9 cellular contexts compared by ENCODE assay signal in the genomic region with DNA sequence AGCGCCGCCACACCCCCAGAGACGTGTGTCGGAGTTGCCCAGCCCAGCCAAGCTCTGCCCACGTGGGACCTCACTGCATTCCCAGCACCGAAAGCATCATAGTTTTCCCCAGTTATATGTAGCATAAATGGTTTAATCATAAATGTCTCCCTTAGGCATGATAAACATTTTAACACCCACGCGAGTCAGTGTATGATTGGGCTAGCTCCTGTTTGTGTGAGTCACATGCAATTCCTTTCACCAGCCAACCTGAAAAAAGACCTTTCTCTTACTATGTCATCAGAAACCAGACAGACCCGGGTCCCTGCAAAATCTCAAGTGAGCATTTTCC. TPM values are rescaled to one million over a fixed set of nuclear protein-coding genes. Genes with fewer than 3 reads are reported as not detected.
DNase-seq lines count a peak whose midpoint lies in the region; ATAC-seq and TF ChIP-seq lines count a peak whose summit lies in the region.
"Had no signal": no experiment of that assay in that cellular context is flagged by ENCODE, and none has a peak within 500 bp of the region (broad histone marks: within the 10 kb centered on the region; RNA-seq: fewer than 3 reads in every experiment).

No MANE protein-coding gene starts in this region.

- H3K27ac ChIP-seq in body of pancreas (peak overlapping the region; percentile 49 to 70 (median 54)), subcutaneous abdominal adipose tissue (ENCODE audit: low read depth, low read length) (peak overlapping the region; percentile 71)
- H3K27ac ChIP-seq: VCaP had no signal

- peak overlapping the region in 2 of 5 donors; percentile 20 to 21 for H3K9ac ChIP-seq in subcutaneous abdominal adipose tissue (ENCODE audit: low read length in 5 of 5)

- WGBS in body of pancreas, 2 donors = 70 to 75% methylated on average over 9 of the region's 9 CpGs

- no peaks in the 10 kb centered on the region for H3K9me3 ChIP-seq in body of pancreas
- no peaks in the 10 kb centered on the region for H3K9me3 ChIP-seq in subcutaneous abdominal adipose tissue (ENCODE audit: control insufficient read depth in 5 of 5, low read length in 5 of 5)

- peaks cover 24% of the 10 kb centered on the region for H3K4me1 ChIP-seq in body of pancreas
- H3K4me1 ChIP-seq in subcutaneous abdominal adipose tissue (ENCODE audit: control insufficient read depth in 5 of 5, insufficient read depth in 5 of 5, low read length in 5 of 5) = peaks cover 5 to 32% (median 27%) of the 10 kb centered on the region in 5 donors

- H3K27me3 ChIP-seq in body of pancreas (no peaks in the 10 kb centered on the region), subcutaneous abdominal adipose tissue (ENCODE audit: control insufficient read depth in 5 of 5, insufficient read depth in 4 of 5, low read length in 5 of 5) (no peaks in the 10 kb centered on the region)

- no peak overlapping the region for H3K4me3 ChIP-seq in body of pancreas
- H3K4me3 ChIP-seq in subcutaneous abdominal adipose tissue (ENCODE audit: low read depth in 1 of 5, low read length in 5 of 5) = no peak overlapping the region

- intact Hi-C loops in body of pancreas (cut with DNase I) = no loop called here

- no peak for ATAC-seq in body of pancreas

- TF ChIP-seq CTCF in body of pancreas (IDR thresholded peaks at IDR 0.05) = no peak

- DNase-seq in LHCN-M2 (ENCODE audit: low read depth) (peak; percentile 36), body of pancreas (no peak), kidney glomerular epithelial cell (lab: John Stamatoyannopoulos, UW) (peak; percentile 77), globus pallidus (ENCODE audit: low spot score) (no peak), NCI-H1105 treated with DMSO at 0.1 percent for 48 hours (lab: John Stamatoyannopoulos, UW) (no peak), DMS53 treated with DMSO at 0.1 percent for 48 hours (lab: John Stamatoyannopoulos, UW; ENCODE audit: unreplicated experiment) (no peak)

- H3K36me3 ChIP-seq in body of pancreas (replicated peaks in 1 of 2; ENCODE audit: insufficient read depth in 1 of 2, low read depth in 2 of 2) (peaks cover 0 to 21% of the 10 kb centered on the region in 2 donors), subcutaneous abdominal adipose tissue (ENCODE audit: control insufficient read depth in 5 of 5, insufficient read depth in 5 of 5, low read length in 5 of 5) (peaks cover 0 to 52% (median 47%) of the 10 kb centered on the region in 5 donors)

- no peak for TF ChIP-seq POLR2A in body of pancreas (IDR thresholded peaks at IDR 0.05)

RNA-seq across cellular contexts. Expression of a gene that starts 9.2 kb away (rescaled TPM):
- total RNA-seq in LHCN-M2 (2014; rRNA removed) (26.1 and 30.1 TPM in 2 replicates), body of pancreas (10 to 100 TPM; 33.5 to 80.8 TPM)
- 8.9 TPM for polyA plus RNA-seq in LHCN-M2 (2012)

RNA-seq across cellular contexts. Expression of a gene that starts 13.3 kb away (rescaled TPM):
- not detected in 2 replicates for total RNA-seq in LHCN-M2 (2014; rRNA removed)
- not detected for polyA plus RNA-seq in LHCN-M2 (2012)
- total RNA-seq in body of pancreas = 1 to 10 TPM in 1 of 2 donors, not detected in 1; 4.0 TPM
- total RNA-seq: posterior vena cava had no signal

RNA-seq across cellular contexts. Expression of a gene that starts 32.6 kb away (rescaled TPM):
- total RNA-seq in LHCN-M2 (2014; rRNA removed) (0.06 TPM in 1 of 2 replicates, not detected in the other), body of pancreas (1 to 10 TPM in 1 of 2 donors, under 1 TPM in 1; 0.99 to 1.3 TPM)
- polyA plus RNA-seq in LHCN-M2 (2012) = 0.10 TPM
- total RNA-seq: posterior vena cava had no signal

RNA-seq across cellular contexts. Expression of a gene that starts 32.7 kb away (rescaled TPM):
- 34.4 and 36.3 TPM in 2 replicates for total RNA-seq in LHCN-M2 (2014; rRNA removed)
- 13.2 TPM for polyA plus RNA-seq in LHCN-M2 (2012)
- total RNA-seq in body of pancreas = 1 to 10 TPM; 6.3 to 8.0 TPM

Comparison
In these comparisons a context has a peak if more than half of its experiments do, and no peak if none do; other contexts are left out.
1. DNase-seq: peak in LHCN-M2 (single experiment) and kidney glomerular epithelial cell (single experiment); none in body of pancreas (0 of 4), globus pallidus (single experiment), NCI-H1105 treated with DMSO at 0.1 percent for 48 hours (single experiment) and DMS53 treated with DMSO at 0.1 percent for 48 hours (single experiment).